Comparison of ENCODE assay signal across 14 cellular contexts in genomic region chr7:121336579-121336978, GRCh38. TPM values are rescaled to one million over a fixed set of nuclear protein-coding genes. Genes with fewer than 3 reads are reported as not detected.
"Had no signal": no experiment of that assay in that cellular context is flagged by ENCODE, and none has a peak within 500 bp of the region (broad histone marks: within the 10 kb centered on the region; RNA-seq: fewer than 3 reads in every experiment).

No MANE protein-coding gene starts in this region.

- DNase-seq: activated CD4-positive, alpha-beta memory T cell treated with anti-CD3 and anti-CD28 coated beads for 36 hours; activated gamma-delta T cell; activated T-cell treated with anti-CD3 and anti-CD28 coated beads, Interleukin-2, amount 50 U/mL, for 48 hours; cerebellar nuclear complex; dorsolateral prefrontal cortex; head of caudate nucleus; left cardiac atrium; lower lobe of right lung; naive thymus-derived CD4-positive, alpha-beta T cell; tibial artery; uterus had no signal

- H3K4me1 Mint-ChIP-seq: naive thymus-derived CD4-positive, alpha-beta T cell had no signal

- H3K27ac Mint-ChIP-seq: activated CD4-positive, alpha-beta memory T cell treated with anti-CD3 and anti-CD28 coated beads for 36 hours; activated naive CD8-positive, alpha-beta T cell; naive thymus-derived CD4-positive, alpha-beta T cell had no signal

- H3K4me3 Mint-ChIP-seq: activated CD4-positive, alpha-beta memory T cell treated with anti-CD3 and anti-CD28 coated beads for 36 hours; activated naive CD8-positive, alpha-beta T cell; naive thymus-derived CD4-positive, alpha-beta T cell had no signal

- H3K9me3 ChIP-seq: lower lobe of right lung, tibial artery, uterus had no signal

- H2AFZ ChIP-seq: parathyroid adenoma had no signal

- H3K4me3 ChIP-seq: dorsolateral prefrontal cortex, lower lobe of right lung, skin epidermis, tibial artery, uterus had no signal

- H3K36me3 ChIP-seq: lower lobe of right lung, tibial artery, uterus had no signal

- ATAC-seq: left cardiac atrium; lower lobe of right lung; naive thymus-derived CD4-positive, alpha-beta T cell had no signal

- H3K4me1 ChIP-seq: lower lobe of right lung, parathyroid adenoma, tibial artery, uterus had no signal

- H3K9me3 Mint-ChIP-seq: activated CD4-positive, alpha-beta memory T cell treated with anti-CD3 and anti-CD28 coated beads for 36 hours; naive thymus-derived CD4-positive, alpha-beta T cell had no signal

- H3K9ac ChIP-seq: parathyroid adenoma had no signal

- H3K79me2 ChIP-seq: parathyroid adenoma had no signal

- H3K27ac ChIP-seq: dorsolateral prefrontal cortex, lower lobe of right lung, parathyroid adenoma, skin epidermis, tibial artery, uterus had no signal

RNA-seq across cellular contexts. Expression of gene WNT16, which starts 7.8 kb away (rescaled TPM):
- total RNA-seq: activated CD4-positive, alpha-beta memory T cell treated with anti-CD3 and anti-CD28 coated beads for 36 hours; left cardiac atrium; lower lobe of right lung; naive thymus-derived CD4-positive, alpha-beta T cell had no signal
- polyA plus RNA-seq: naive thymus-derived CD4-positive, alpha-beta T cell had no signal
